Comparison of ENCODE assay signal across 8 cellular contexts in genomic region chr9:62837254-62837911, GRCh38.
DNase-seq lines count a peak whose midpoint lies in the region; ATAC-seq and TF ChIP-seq lines count a peak whose summit lies in the region.
"Not testable (repeated sequence)": the region's sequence is repeated elsewhere in the genome, so short reads cannot be mapped to it uniquely, and the experiment has no call there.

No MANE protein-coding gene starts in this region.

- POLR2A ChIA-PET in MCF 10A (lab: Yijun Ruan, JAX): not testable (repeated sequence)

- H3K9me3 Mint-ChIP-seq in MCF 10A (ENCODE audit: unreplicated experiment): not testable (repeated sequence)

- H3K36me3 Mint-ChIP-seq in MCF 10A (ENCODE audit: insufficient read depth, unreplicated experiment): not testable (repeated sequence)

- ATAC-seq in GM21737 (IDR thresholded peaks at IDR 0.05; ENCODE audit: unreplicated experiment) (peak; percentile 22), HG03442 (IDR thresholded peaks at IDR 0.05; ENCODE audit: unreplicated experiment) (peak; percentile 28), left ventricle myocardium superior (peak; percentile 47)

- H3K4me1 Mint-ChIP-seq in MCF 10A (ENCODE audit: insufficient read depth, unreplicated experiment): not testable (repeated sequence)

- DNase-seq in GM12864 (ENCODE audit: low read depth) (peak; percentile 7), WERI-Rb-1 (peak; percentile 68), left ventricle myocardium superior (peak; percentile 47), posterior vena cava (ENCODE audit: low spot score) (peak; percentile 74), transverse colon (peak; percentile 27)
- not testable (repeated sequence) for DNase-seq in MCF 10A (ENCODE audit: unreplicated experiment)

- CTCF ChIA-PET in MCF 10A (lab: Yijun Ruan, JAX): not testable (repeated sequence)

- not testable (repeated sequence) for H3K36me3 ChIP-seq in WERI-Rb-1, transverse colon

- H3K27me3 Mint-ChIP-seq in MCF 10A (ENCODE audit: insufficient read depth, unreplicated experiment): not testable (repeated sequence)

- not testable (repeated sequence) for TF ChIP-seq POLR2A in transverse colon (IDR thresholded peaks at IDR 0.05)

- intact Hi-C loops in MCF 10A (cut with micrococcal nuclease); left ventricle myocardium superior (cut with micrococcal nuclease); posterior vena cava (cut with DNase I); transverse colon (cut with DNase I; ENCODE audit: low total_unique reads): not testable (repeated sequence)

- H3K4me3 ChIP-seq in GM12864 (ENCODE audit: low read depth, low read length) (peak overlapping the region; percentile 65), WERI-Rb-1 (ENCODE audit: low read depth, low read length) (peak overlapping the region; percentile 65), transverse colon (peak overlapping the region in 3 of 4 donors; percentile 13 to 50 (median 32))

- not testable (repeated sequence) for TF ChIP-seq EP300 in transverse colon (IDR thresholded peaks at IDR 0.05; ENCODE audit: low read depth)

- peak overlapping the region; percentile 78 for H3K4me3 Mint-ChIP-seq in MCF 10A (ENCODE audit: unreplicated experiment)

- in situ Hi-C loops in transverse colon (cut with MboI; ENCODE audit: low pct_ligation_motif_present in 1 of 4, low pct_unique_long_range_greater_than_20kb in 1 of 4, low sequenced_read_pairs in 3 of 4): not testable (repeated sequence)

- not testable (repeated sequence) for H3K27ac Mint-ChIP-seq in MCF 10A (ENCODE audit: low read depth, unreplicated experiment)

- WGBS in transverse colon (ENCODE audit: low coverage in 1 of 2), 2 donors: 7% methylated on average over 26 of the region's 50 CpGs; no CpG with 5 or more reads in 1 of the 2 donors

- TF ChIP-seq CTCF in GM12864 (IDR thresholded peaks at IDR 0.05; ENCODE audit: low read depth, low read length, missing control alignments); WERI-Rb-1 (IDR thresholded peaks at IDR 0.05; ENCODE audit: low read depth, low read length); MCF 10A (IDR thresholded peaks at IDR 0.05; ENCODE audit: unreplicated experiment); transverse colon (IDR thresholded peaks at IDR 0.05): not testable (repeated sequence)

- peaks cover 0 to 14% (median 6%) of the 10 kb centered on the region in 4 donors for H3K4me1 ChIP-seq in transverse colon

- not testable (repeated sequence) for H3K27me3 ChIP-seq in WERI-Rb-1 (ENCODE audit: insufficient read depth, low read depth, severe bottlenecking)
- peaks cover 36% of the 10 kb centered on the region for H3K27me3 ChIP-seq in transverse colon

- not testable (repeated sequence) for BruUV-seq in MCF 10A (replicated peaks; lab: Mats Ljungman, UMichigan)

- not testable (repeated sequence) for H3K27ac ChIP-seq in WERI-Rb-1
- H3K27ac ChIP-seq in transverse colon: peak overlapping the region; percentile 54 to 75 (median 64)

- not testable (repeated sequence) for H3K9me3 ChIP-seq in WERI-Rb-1 (ENCODE audit: severe bottlenecking); transverse colon
